In genomic region chr2:47033102-47033880, GRCh38 we compare ENCODE assay signal across 9 cellular contexts.
DNase-seq lines count a peak whose midpoint lies in the region; ATAC-seq, FAIRE-seq and TF ChIP-seq lines count a peak whose summit lies in the region.
"Had no signal": no experiment of that assay in that cellular context is flagged by ENCODE, and none has a peak within 500 bp of the region (broad histone marks: within the 10 kb centered on the region; RNA-seq: fewer than 3 reads in every experiment).

No MANE protein-coding gene starts in this region.

- H3K4me2 ChIP-seq in skeletal muscle satellite cell (ENCODE audit: low read length), result peak overlapping the region; percentile 62

- peak overlapping the region; percentile 43 for H3K4me3 ChIP-seq in skeletal muscle satellite cell (ENCODE audit: low read length)

- FAIRE-seq in RCC 7860 (lab: Jason Lieb, UNC), result no peak

- no peaks in the 10 kb centered on the region for H3K9me3 ChIP-seq in skeletal muscle satellite cell (replicated peaks; ENCODE audit: low read length)

- no peak for TF ChIP-seq CTCF in foreskin keratinocyte (conservative IDR thresholded peaks at IDR 0.05)

- in situ Hi-C loops in G401 (cut with HindIII; ENCODE audit: low sequenced_read_pairs) (no loop called here), ACHN (cut with HindIII; ENCODE audit: low pct_ligation_motif_present, low pct_unique_long_range_greater_than_20kb, low sequenced_read_pairs) (no loop called here)

- H3K4me1 ChIP-seq in foreskin keratinocyte (peaks cover 33% of the 10 kb centered on the region), skeletal muscle satellite cell (ENCODE audit: control insufficient read depth, insufficient read depth, low read length) (peaks cover 57% of the 10 kb centered on the region)

- H3K9ac ChIP-seq in skeletal muscle satellite cell (ENCODE audit: low read depth, low read length), result peak overlapping the region; percentile 93

- peaks cover 57% of the 10 kb centered on the region for H3K36me3 ChIP-seq in skeletal muscle satellite cell (ENCODE audit: insufficient read depth, low read length)

- peak overlapping the region; percentile 95 for H3K27ac ChIP-seq in foreskin keratinocyte

- H3K27me3 ChIP-seq in foreskin keratinocyte, result no peaks in the 10 kb centered on the region
- H3K27me3 ChIP-seq in skeletal muscle satellite cell (ENCODE audit: control insufficient read depth, insufficient read depth, low read length), result no peaks in the 10 kb centered on the region

- DNase-seq in G401 (ENCODE audit: low spot score), result peak; percentile 28
- peak; percentile 12 for DNase-seq in RCC 7860 (ENCODE audit: low spot score)
- DNase-seq in foreskin keratinocyte, result no peak
- DNase-seq in amygdala (lab: John Stamatoyannopoulos, UW), result no peak
- DNase-seq in ACHN, result no peak
- DNase-seq: stimulated activated CD4-positive, alpha-beta T cell treated with anti-CD3 and anti-CD28 coated beads, Interleukin-2, amount 100 ng/mL, for 24 hours had no signal

- ATAC-seq in foreskin keratinocyte (no peak), HG02840 (IDR thresholded peaks at IDR 0.05; ENCODE audit: low FRiP score, unreplicated experiment) (no peak), HG02642 (IDR thresholded peaks at IDR 0.05; ENCODE audit: poor library complexity, unreplicated experiment) (no peak)

Comparison
In these comparisons a context has a peak if more than half of its experiments do, and no peak if none do; other contexts are left out.
1. DNase-seq: peak in G401 (single experiment) and RCC 7860 (single experiment); none in foreskin keratinocyte (0 of 2), amygdala (0 of 56) and ACHN (single experiment).